Comparison of ENCODE assay signal across 1 cellular context in the genomic region with DNA sequence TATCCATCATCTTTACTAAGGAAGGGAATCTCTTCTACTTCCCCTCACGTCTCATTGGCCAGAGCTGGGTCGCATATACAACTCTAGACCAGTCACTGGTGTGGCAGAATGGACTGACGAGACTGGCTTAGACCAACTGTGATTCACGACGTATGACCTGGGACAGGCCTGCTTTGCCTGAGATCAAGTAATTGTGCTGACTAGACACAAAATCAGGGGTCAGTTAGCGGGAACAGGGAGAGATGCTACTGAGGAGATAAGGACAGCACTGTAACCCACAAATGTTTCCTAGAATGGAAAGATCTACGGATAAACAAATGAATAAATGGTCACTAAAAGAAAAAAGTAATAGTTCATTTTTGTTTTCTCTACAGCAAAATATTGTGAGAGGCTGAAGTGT.
TF ChIP-seq lines count a peak whose summit lies in the region.

No MANE protein-coding gene starts in this region.

TF ChIP-seq in K562, 482 proteins besides CTCF, POLR2A, EP300 and RAD21 (continued from another document and continues in another):
- no peak for TF ChIP-seq TSHZ1 (CRISPR knock-in tag; IDR thresholded peaks at IDR 0.05)
- TF ChIP-seq FUS (optimal IDR thresholded peaks at IDR 0.05; ENCODE audit: low read depth, low read length), result no peak
- TF ChIP-seq C11orf30 (IDR thresholded peaks at IDR 0.05; ENCODE audit: low read depth), result peak; percentile 97
- TF ChIP-seq PURB (CRISPR knock-in tag; IDR thresholded peaks at IDR 0.05; ENCODE audit: low read depth), result no peak
- no peak for TF ChIP-seq MCM3 (IDR thresholded peaks at IDR 0.05)
- TF ChIP-seq CBFA2T2 (conservative IDR thresholded peaks at IDR 0.05), result no peak
- TF ChIP-seq NFYB (IDR thresholded peaks at IDR 0.05; ENCODE audit: extremely low read depth, insufficient read length), result peak; percentile 8
- TF ChIP-seq MEIS2 (IDR thresholded peaks at IDR 0.05; ENCODE audit: partially characterized antibody), result no peak
- TF ChIP-seq MTA1 (IDR thresholded peaks at IDR 0.05; ENCODE audit: borderline replicate concordance), result no peak
- TF ChIP-seq, protein P1, sequence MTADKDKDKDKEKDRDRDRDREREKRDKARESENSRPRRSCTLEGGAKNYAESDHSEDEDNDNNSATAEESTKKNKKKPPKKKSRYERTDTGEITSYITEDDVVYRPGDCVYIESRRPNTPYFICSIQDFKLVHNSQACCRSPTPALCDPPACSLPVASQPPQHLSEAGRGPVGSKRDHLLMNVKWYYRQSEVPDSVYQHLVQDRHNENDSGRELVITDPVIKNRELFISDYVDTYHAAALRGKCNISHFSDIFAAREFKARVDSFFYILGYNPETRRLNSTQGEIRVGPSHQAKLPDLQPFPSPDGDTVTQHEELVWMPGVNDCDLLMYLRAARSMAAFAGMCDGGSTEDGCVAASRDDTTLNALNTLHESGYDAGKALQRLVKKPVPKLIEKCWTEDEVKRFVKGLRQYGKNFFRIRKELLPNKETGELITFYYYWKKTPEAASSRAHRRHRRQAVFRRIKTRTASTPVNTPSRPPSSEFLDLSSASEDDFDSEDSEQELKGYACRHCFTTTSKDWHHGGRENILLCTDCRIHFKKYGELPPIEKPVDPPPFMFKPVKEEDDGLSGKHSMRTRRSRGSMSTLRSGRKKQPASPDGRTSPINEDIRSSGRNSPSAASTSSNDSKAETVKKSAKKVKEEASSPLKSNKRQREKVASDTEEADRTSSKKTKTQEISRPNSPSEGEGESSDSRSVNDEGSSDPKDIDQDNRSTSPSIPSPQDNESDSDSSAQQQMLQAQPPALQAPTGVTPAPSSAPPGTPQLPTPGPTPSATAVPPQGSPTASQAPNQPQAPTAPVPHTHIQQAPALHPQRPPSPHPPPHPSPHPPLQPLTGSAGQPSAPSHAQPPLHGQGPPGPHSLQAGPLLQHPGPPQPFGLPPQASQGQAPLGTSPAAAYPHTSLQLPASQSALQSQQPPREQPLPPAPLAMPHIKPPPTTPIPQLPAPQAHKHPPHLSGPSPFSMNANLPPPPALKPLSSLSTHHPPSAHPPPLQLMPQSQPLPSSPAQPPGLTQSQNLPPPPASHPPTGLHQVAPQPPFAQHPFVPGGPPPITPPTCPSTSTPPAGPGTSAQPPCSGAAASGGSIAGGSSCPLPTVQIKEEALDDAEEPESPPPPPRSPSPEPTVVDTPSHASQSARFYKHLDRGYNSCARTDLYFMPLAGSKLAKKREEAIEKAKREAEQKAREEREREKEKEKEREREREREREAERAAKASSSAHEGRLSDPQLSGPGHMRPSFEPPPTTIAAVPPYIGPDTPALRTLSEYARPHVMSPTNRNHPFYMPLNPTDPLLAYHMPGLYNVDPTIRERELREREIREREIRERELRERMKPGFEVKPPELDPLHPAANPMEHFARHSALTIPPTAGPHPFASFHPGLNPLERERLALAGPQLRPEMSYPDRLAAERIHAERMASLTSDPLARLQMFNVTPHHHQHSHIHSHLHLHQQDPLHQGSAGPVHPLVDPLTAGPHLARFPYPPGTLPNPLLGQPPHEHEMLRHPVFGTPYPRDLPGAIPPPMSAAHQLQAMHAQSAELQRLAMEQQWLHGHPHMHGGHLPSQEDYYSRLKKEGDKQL (CRISPR knock-in tag; IDR thresholded peaks at IDR 0.05; ENCODE audit: borderline replicate concordance), result no peak
- peak; percentile 93 for TF ChIP-seq MAFG (tag; conservative IDR thresholded peaks at IDR 0.05)
- TF ChIP-seq, protein P2, sequence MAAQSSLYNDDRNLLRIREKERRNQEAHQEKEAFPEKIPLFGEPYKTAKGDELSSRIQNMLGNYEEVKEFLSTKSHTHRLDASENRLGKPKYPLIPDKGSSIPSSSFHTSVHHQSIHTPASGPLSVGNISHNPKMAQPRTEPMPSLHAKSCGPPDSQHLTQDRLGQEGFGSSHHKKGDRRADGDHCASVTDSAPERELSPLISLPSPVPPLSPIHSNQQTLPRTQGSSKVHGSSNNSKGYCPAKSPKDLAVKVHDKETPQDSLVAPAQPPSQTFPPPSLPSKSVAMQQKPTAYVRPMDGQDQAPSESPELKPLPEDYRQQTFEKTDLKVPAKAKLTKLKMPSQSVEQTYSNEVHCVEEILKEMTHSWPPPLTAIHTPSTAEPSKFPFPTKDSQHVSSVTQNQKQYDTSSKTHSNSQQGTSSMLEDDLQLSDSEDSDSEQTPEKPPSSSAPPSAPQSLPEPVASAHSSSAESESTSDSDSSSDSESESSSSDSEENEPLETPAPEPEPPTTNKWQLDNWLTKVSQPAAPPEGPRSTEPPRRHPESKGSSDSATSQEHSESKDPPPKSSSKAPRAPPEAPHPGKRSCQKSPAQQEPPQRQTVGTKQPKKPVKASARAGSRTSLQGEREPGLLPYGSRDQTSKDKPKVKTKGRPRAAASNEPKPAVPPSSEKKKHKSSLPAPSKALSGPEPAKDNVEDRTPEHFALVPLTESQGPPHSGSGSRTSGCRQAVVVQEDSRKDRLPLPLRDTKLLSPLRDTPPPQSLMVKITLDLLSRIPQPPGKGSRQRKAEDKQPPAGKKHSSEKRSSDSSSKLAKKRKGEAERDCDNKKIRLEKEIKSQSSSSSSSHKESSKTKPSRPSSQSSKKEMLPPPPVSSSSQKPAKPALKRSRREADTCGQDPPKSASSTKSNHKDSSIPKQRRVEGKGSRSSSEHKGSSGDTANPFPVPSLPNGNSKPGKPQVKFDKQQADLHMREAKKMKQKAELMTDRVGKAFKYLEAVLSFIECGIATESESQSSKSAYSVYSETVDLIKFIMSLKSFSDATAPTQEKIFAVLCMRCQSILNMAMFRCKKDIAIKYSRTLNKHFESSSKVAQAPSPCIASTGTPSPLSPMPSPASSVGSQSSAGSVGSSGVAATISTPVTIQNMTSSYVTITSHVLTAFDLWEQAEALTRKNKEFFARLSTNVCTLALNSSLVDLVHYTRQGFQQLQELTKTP (IDR thresholded peaks at IDR 0.05; ENCODE audit: low read depth in 1 of 2, partially characterized antibody in 2 of 2), result no peak
- TF ChIP-seq TBP (optimal IDR thresholded peaks at IDR 0.05; ENCODE audit: low read depth, low read length), result no peak
- no peak for TF ChIP-seq DPF2 (IDR thresholded peaks at IDR 0.05)
- TF ChIP-seq MTA2 (IDR thresholded peaks at IDR 0.05; ENCODE audit: low read depth), result no peak
- no peak for TF ChIP-seq NONO (IDR thresholded peaks at IDR 0.05; ENCODE audit: low read depth in 2 of 2, low read length in 1 of 2)
- TF ChIP-seq ZBTB40 (IDR thresholded peaks at IDR 0.05), result no peak
- no peak for TF ChIP-seq ZBTB40 (CRISPR knock-in tag; IDR thresholded peaks at IDR 0.05)
- TF ChIP-seq SRSF1 (IDR thresholded peaks at IDR 0.05; ENCODE audit: low read depth, low read length), result no peak
- TF ChIP-seq UBTF (IDR thresholded peaks at IDR 0.05; ENCODE audit: borderline replicate concordance in 1 of 2, low read depth in 2 of 2, low read length in 2 of 2), result no peak
- no peak for TF ChIP-seq MTA3 (IDR thresholded peaks at IDR 0.05; ENCODE audit: borderline replicate concordance)
- TF ChIP-seq CREBBP (IDR thresholded peaks at IDR 0.05; ENCODE audit: low read depth, low read length), result no peak
- TF ChIP-seq PHB (CRISPR knock-in tag; IDR thresholded peaks at IDR 0.05), result no peak
- no peak for TF ChIP-seq NBN (IDR thresholded peaks at IDR 0.05; ENCODE audit: low read depth)
- TF ChIP-seq RBM22 (IDR thresholded peaks at IDR 0.05; ENCODE audit: low read depth, low read length, poor library complexity, severe bottlenecking), result no peak
- TF ChIP-seq JUND (IDR thresholded peaks at IDR 0.05; ENCODE audit: borderline replicate concordance, low read depth, low read length), result no peak
- TF ChIP-seq JUND (tag; IDR thresholded peaks at IDR 0.05; ENCODE audit: borderline replicate concordance, low read depth, low read length), result no peak
